Comparison of ENCODE assay signal across 1 cellular context in genomic region chr1:152458384-152459185, GRCh38.
TF ChIP-seq lines count a peak whose summit lies in the region.

No MANE protein-coding gene starts in this region.

TF ChIP-seq in endothelial cell of umbilical vein, 7 proteins besides CTCF, POLR2A, EP300 and RAD21 (continued from another document):
- TF ChIP-seq MAX (IDR thresholded peaks at IDR 0.05; ENCODE audit: insufficient read depth, insufficient read length) (no peak), GATA2 (IDR thresholded peaks at IDR 0.05; ENCODE audit: insufficient read depth, insufficient read length, low read depth, low read length) (no peak), MYC (IDR thresholded peaks at IDR 0.05; ENCODE audit: low read depth, low read length) (no peak)
TF ChIP-seq in endothelial cell of umbilical vein: peak in this region for 0.
